ENCODE assay signal across 25 cellular contexts in genomic region chr6:21506126-21506525, GRCh38.
"Had no signal": no experiment of that assay in that cellular context is flagged by ENCODE, and none has a peak within 500 bp of the region (broad histone marks: within the 10 kb centered on the region; RNA-seq: fewer than 3 reads in every experiment).

No MANE protein-coding gene starts in this region.

- H3K79me2 ChIP-seq: parathyroid adenoma had no signal

- H3K9ac ChIP-seq: neural progenitor cell, parathyroid adenoma had no signal

- H3K4me3 ChIP-seq: dorsolateral prefrontal cortex, esophagus squamous epithelium, left lung, neural progenitor cell, thoracic aorta, tibial nerve, upper lobe of right lung, uterus had no signal

- FAIRE-seq: colon, frontal cortex, kidney had no signal

- H3K4me2 ChIP-seq: neural progenitor cell had no signal

- DNase-seq: cerebellar nuclear complex; dorsolateral prefrontal cortex; effector CD4-positive, alpha-beta T cell; esophagus squamous epithelium; head of caudate nucleus; kidney; left cardiac atrium; left lung; mesendoderm; midbrain; naive thymus-derived CD4-positive, alpha-beta T cell; stimulated activated CD4-positive, alpha-beta T cell treated with anti-CD3 and anti-CD28 coated beads, Interleukin-2, amount 100 ng/mL, for 24 hours; stimulated activated CD4-positive, alpha-beta T cell treated with anti-CD3 and anti-CD28 coated beads, Interleukin-4, amount 100 ng/mL, for 24 hours; stimulated activated naive CD4-positive, alpha-beta T cell treated with Interleukin-2 at 50 U/mL for 16 hours; substantia nigra; upper lobe of right lung; uterus had no signal

- H3K27ac ChIP-seq: dorsolateral prefrontal cortex, esophagus squamous epithelium, left lung, neural progenitor cell, parathyroid adenoma, thoracic aorta, tibial nerve, upper lobe of right lung, uterus had no signal

- H3K36me3 ChIP-seq: esophagus squamous epithelium, left lung, neural progenitor cell, thoracic aorta, tibial nerve, upper lobe of right lung, uterus had no signal

- H3K27me3 ChIP-seq: esophagus squamous epithelium, left lung, neural progenitor cell, tibial nerve, upper lobe of right lung, uterus had no signal

- H2AFZ ChIP-seq: neural progenitor cell, parathyroid adenoma had no signal

- ATAC-seq: left cardiac atrium; left lung; naive thymus-derived CD4-positive, alpha-beta T cell; sciatic nerve; stimulated activated effector memory CD8-positive, alpha-beta T cell treated with anti-CD3 and anti-CD28 coated beads, Interleukin-12 subunit alpha, Interleukin-12 subunit beta, amount 100 ng/mL, for 72 hours; upper lobe of right lung had no signal

- H3K9me3 ChIP-seq: esophagus squamous epithelium, left lung, thoracic aorta, tibial nerve, upper lobe of right lung, uterus had no signal

- H3K4me1 ChIP-seq: left lung, neural progenitor cell, parathyroid adenoma, upper lobe of right lung had no signal
